Comparison of ENCODE assay signal across 24 cellular contexts in the genomic region with DNA sequence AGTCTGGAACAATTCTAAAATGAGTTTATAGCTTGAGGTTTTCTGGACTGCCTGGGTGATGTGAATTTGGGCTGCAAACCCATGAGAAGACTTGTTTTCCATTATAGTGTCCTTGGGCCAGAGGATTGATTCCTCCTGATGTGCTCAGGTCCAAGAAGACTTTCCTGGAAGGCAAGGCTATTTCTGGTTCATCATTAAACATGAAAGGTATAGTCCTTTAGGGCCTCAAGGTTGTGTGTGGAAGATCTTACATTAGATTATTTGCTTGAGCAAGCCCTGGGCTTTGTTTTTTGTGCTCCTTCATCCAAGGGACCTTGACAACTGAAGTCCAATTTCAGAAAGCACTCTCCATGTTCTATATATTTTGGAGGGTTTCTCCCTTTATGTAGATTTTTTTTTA. TPM values are rescaled to one million over a fixed set of nuclear protein-coding genes. Genes with fewer than 3 reads are reported as not detected.
A peak's percentile ranks its signal among the peaks of the same experiment; 100 is the strongest.
DNase-seq lines count a peak whose midpoint lies in the region; ATAC-seq, FAIRE-seq and TF ChIP-seq lines count a peak whose summit lies in the region.
"Had no signal": no experiment of that assay in that cellular context is flagged by ENCODE, and none has a peak within 500 bp of the region (broad histone marks: within the 10 kb centered on the region; RNA-seq: fewer than 3 reads in every experiment).

No MANE protein-coding gene starts in this region.

- no peaks in the 10 kb centered on the region for H3K9me2 ChIP-seq in PC-3 (replicated peaks; ENCODE audit: low read length)

- no peak overlapping the region for H3K9ac ChIP-seq in HepG2 (ENCODE audit: insufficient read depth, low read depth, low read length)
- H3K9ac ChIP-seq in PC-3 (ENCODE audit: low read length) = no peak overlapping the region
- H3K9ac ChIP-seq: BLaER1 had no signal

- H3K4me1 ChIP-seq in HepG2 (ENCODE audit: insufficient read depth, low read length) (peaks cover 94% of the 10 kb centered on the region), right lobe of liver (peaks cover 0 to 18% (median 3%) of the 10 kb centered on the region in 4 donors), PC-3 (ENCODE audit: insufficient read depth, low read length) (peaks cover 36% of the 10 kb centered on the region), BE2C (no peaks in the 10 kb centered on the region)

- POLR2A ChIA-PET in HepG2 (lab: Yijun Ruan, JAX) = no interaction called here
- POLR2A ChIA-PET in PC-3 (lab: Charles Lee; ENCODE audit: unreplicated experiment) = interaction anchor here (0.7 kb wide), 1 partner anchor 12 kb away, joined by 3 read pairs; no protein-coding TSS in a partner anchor

- no peak for DNase-seq in HepG2 (ENCODE audit: low spot score)
- no peak for DNase-seq in right lobe of liver
- DNase-seq in PC-3 = no peak
- DNase-seq in BE2C = no peak
- no peak for DNase-seq in T1000 (lab: John Stamatoyannopoulos, UW)
- DNase-seq: AML-193; C1 segment of cervical spinal cord; CD4-positive, alpha-beta memory T cell; CD4-positive, CD25-positive, alpha-beta regulatory T cell; CD8-positive, alpha-beta memory T cell; COR-L47; DMS 273 treated with DMSO at 0.1 percent for 48 hours; DMS153; DMS53; DMS79; DND-41; EL; GDM1 had no signal

- peaks cover 8% of the 10 kb centered on the region for H3K9me3 ChIP-seq in HepG2 (ENCODE audit: low read length)
- H3K9me3 ChIP-seq in right lobe of liver = no peaks in the 10 kb centered on the region
- H3K9me3 ChIP-seq in PC-3 (ENCODE audit: low read length) = no peaks in the 10 kb centered on the region
- H3K9me3 ChIP-seq in BE2C = no peaks in the 10 kb centered on the region

- H3K27ac ChIP-seq in HepG2 (ENCODE audit: extremely low read length, insufficient read depth, low read length) (no peak overlapping the region), right lobe of liver (no peak overlapping the region), PC-3 (ENCODE audit: low read length) (no peak overlapping the region)
- H3K27ac ChIP-seq: 22Rv1, BLaER1 had no signal

- H3K4me3 ChIP-seq in HepG2 (replicated peaks in 1 of 3; ENCODE audit: insufficient read depth in 1 of 3, low read depth in 2 of 3, low read length in 3 of 3) = no peak overlapping the region
- no peak overlapping the region for H3K4me3 ChIP-seq in right lobe of liver
- no peak overlapping the region for H3K4me3 ChIP-seq in PC-3 (ENCODE audit: low read length)
- no peak overlapping the region for H3K4me3 ChIP-seq in BE2C (ENCODE audit: low read depth, low read length)
- H3K4me3 ChIP-seq: A549, BLaER1, GM12878 had no signal

- TF ChIP-seq POLR2A in HepG2 (IDR thresholded peaks at IDR 0.05; ENCODE audit: insufficient read depth in 1 of 2, low read depth in 2 of 2, low read length in 2 of 2) (no peak), right lobe of liver (IDR thresholded peaks at IDR 0.05) (no peak)

- H3K4me2 ChIP-seq in HepG2 (ENCODE audit: low read depth, low read length) (no peak overlapping the region), PC-3 (ENCODE audit: low read length) (peak overlapping the region; percentile 24; the same call in 1 of the 2 replicates)
- H3K4me2 ChIP-seq: A549, BLaER1 had no signal

- BruUV-seq in HepG2 (replicated peaks; lab: Mats Ljungman, UMichigan) (no TSS peak), PC-3 (replicated peaks; lab: Mats Ljungman, UMichigan) (no TSS peak)

- no peak for TF ChIP-seq RAD21 in HepG2 (CRISPR knock-in tag; IDR thresholded peaks at IDR 0.05)

- ATAC-seq in HepG2 (no peak), right lobe of liver (no peak), PC-3 (no peak)
- ATAC-seq: A549, GM12878 had no signal

- CTCF ChIA-PET in HepG2 (lab: Yijun Ruan, JAX; ENCODE audit: low intra/inter-chr PET ratio, low total read pairs) = no interaction called here
- CTCF ChIA-PET in PC-3 (lab: Charles Lee) = interaction anchor here (0.7 kb wide), 3 partner anchors 26 to 187 kb away, joined by 3 to 5 read pairs (median 4); partner anchors contain the start of gene NEDD4L

- H3K27me3 ChIP-seq in HepG2 (ENCODE audit: control insufficient read depth in 1 of 2, insufficient read depth in 2 of 2, low read length in 2 of 2) (no peaks in the 10 kb centered on the region), right lobe of liver (no peaks in the 10 kb centered on the region), PC-3 (ENCODE audit: low read length) (no peaks in the 10 kb centered on the region), BE2C (no peaks in the 10 kb centered on the region)
- H3K27me3 ChIP-seq: BLaER1 had no signal

- FAIRE-seq in HepG2 (lab: Jason Lieb, UNC) = no peak
- FAIRE-seq: A549, GM12878, GM12892, GM18507 had no signal

- peak in 1 of 2 experiments; percentile 59; a peak in 1 of 4 replicates for TF ChIP-seq EP300 in HepG2 (IDR thresholded peaks at IDR 0.05; ENCODE audit: low read depth in 2 of 2, low read length in 2 of 2)
- TF ChIP-seq EP300 in HepG2 (CRISPR knock-in tag; IDR thresholded peaks at IDR 0.05; ENCODE audit: borderline replicate concordance) = peak; percentile 40; the same call in 1 of the 2 replicates

- intact Hi-C loops in HepG2 (cut with micrococcal nuclease; ENCODE audit: unreplicated experiment) = no loop called here
- intact Hi-C loops in right lobe of liver (cut with DNase I) = no loop called here
- intact Hi-C loops in PC-3 (cut with micrococcal nuclease) = loop anchor here (10.0 kb wide), 1 partner anchor 52 kb away; no protein-coding TSS in a partner anchor

- no peaks in the 10 kb centered on the region for H3K36me3 ChIP-seq in HepG2 (replicated peaks in 1 of 2; ENCODE audit: control insufficient read depth in 1 of 2, insufficient read depth in 2 of 2, low read length in 2 of 2)
- H3K36me3 ChIP-seq in right lobe of liver = no peaks in the 10 kb centered on the region
- no peaks in the 10 kb centered on the region for H3K36me3 ChIP-seq in PC-3 (ENCODE audit: low read depth, low read length)
- no peaks in the 10 kb centered on the region for H3K36me3 ChIP-seq in BE2C
- H3K36me3 ChIP-seq: BLaER1 had no signal

- H3F3A ChIP-seq in PC-3 (ENCODE audit: low read length, unreplicated experiment) = peaks cover 12% of the 10 kb centered on the region

- in situ Hi-C loops in HepG2 (cut with HindIII; ENCODE audit: extremely low pct_ligation_motif_present, low pct_unique_long_range_greater_than_20kb) = loop anchor here (25.0 kb wide), 1 partner anchor 645 kb away; the partner anchor contains the start of gene MALT1

- H3K79me2 ChIP-seq in HepG2 (ENCODE audit: insufficient read depth, low read length) (no peaks in the 10 kb centered on the region), PC-3 (ENCODE audit: low read length) (no peaks in the 10 kb centered on the region)

- no peak overlapping the region for H2AFZ ChIP-seq in HepG2 (ENCODE audit: low read length)
- no peak overlapping the region for H2AFZ ChIP-seq in PC-3 (ENCODE audit: low read length)

- H4K20me1 ChIP-seq in HepG2 (ENCODE audit: insufficient read depth, low read length) (no peaks in the 10 kb centered on the region), PC-3 (ENCODE audit: low read length) (no peaks in the 10 kb centered on the region)
- H4K20me1 ChIP-seq: BLaER1 had no signal

- no peak for TF ChIP-seq CTCF in HepG2 (CRISPR knock-in tag; IDR thresholded peaks at IDR 0.05)
- TF ChIP-seq CTCF in right lobe of liver (IDR thresholded peaks at IDR 0.05) = no peak
- no peak for TF ChIP-seq CTCF in PC-3 (conservative IDR thresholded peaks at IDR 0.05; ENCODE audit: low read depth, low read length)
- TF ChIP-seq CTCF in BE2C (IDR thresholded peaks at IDR 0.05; ENCODE audit: low read depth, low read length) = no peak

TF ChIP-seq in HepG2, 621 proteins besides CTCF, POLR2A, EP300 and RAD21 (continues in another document):
- peak; percentile 33; the same call in 1 of the 2 replicates for TF ChIP-seq CREM (IDR thresholded peaks at IDR 0.05)
- no peak for TF ChIP-seq CREM (CRISPR knock-in tag; IDR thresholded peaks at IDR 0.05)
- peak; percentile 86 for TF ChIP-seq NCOA2 (CRISPR knock-in tag; IDR thresholded peaks at IDR 0.05)
- TF ChIP-seq GATAD2A (CRISPR knock-in tag; IDR thresholded peaks at IDR 0.05) = peak; percentile 59
- TF ChIP-seq SOX13 (IDR thresholded peaks at IDR 0.05) = no peak
- TF ChIP-seq SOX13 (CRISPR knock-in tag; conservative IDR thresholded peaks at IDR 0.05 in 1 of 2, IDR thresholded peaks at IDR 0.05 in 1 of 2) = peak in 1 of 2 experiments; percentile 82; a peak in 2 of 4 replicates
- TF ChIP-seq DNMT3B (CRISPR knock-in tag; conservative IDR thresholded peaks at IDR 0.05) = no peak
- TF ChIP-seq HNF4A (CRISPR knock-in tag; IDR thresholded peaks at IDR 0.05) = peak; percentile 56
- TF ChIP-seq BCL6 (CRISPR knock-in tag; IDR thresholded peaks at IDR 0.05) = peak; percentile 95
- TF ChIP-seq ZNF556 (CRISPR knock-in tag; IDR thresholded peaks at IDR 0.05; ENCODE audit: borderline replicate concordance) = no peak
- peak; percentile 51; the same call in 1 of the 2 replicates for TF ChIP-seq ISL2 (CRISPR knock-in tag; IDR thresholded peaks at IDR 0.05)

RNA-seq across cellular contexts. Expression of gene NEDD4L, which starts 26.8 kb away (rescaled TPM):
- 155 and 168 TPM in 2 replicates for total RNA-seq in HepG2 (2016; rRNA removed; fragmentation: Illumina TruSeq; extraction: Trizol)
- 227 and 244 TPM in 2 replicates for total RNA-seq in HepG2 (2016; cell fraction: cytosol; rRNA removed; fragmentation: Illumina TruSeq; extraction: Trizol; ENCODE audit: low read depth)
- total RNA-seq in HepG2 (2016; cell fraction: insoluble cytoplasmic fraction; rRNA removed; fragmentation: Illumina TruSeq; extraction: Trizol) = 149 and 168 TPM in 2 replicates
- total RNA-seq in HepG2 (2016; cell fraction: membrane; rRNA removed; fragmentation: Illumina TruSeq; extraction: Trizol) = 283 and 312 TPM in 2 replicates
- total RNA-seq in HepG2 (2016; cell fraction: nucleus; rRNA removed; fragmentation: Illumina TruSeq; extraction: Trizol) = 149 and 177 TPM in 2 replicates
- polyA plus RNA-seq in HepG2 (2011; rRNA removed) = 390 and 395 TPM in 2 replicates
- 327 and 388 TPM in 2 replicates for polyA plus RNA-seq in HepG2 (2011; cell fraction: cytosol; rRNA removed)
- polyA plus RNA-seq in HepG2 (2011; cell fraction: nucleus; rRNA removed) = 350 and 369 TPM in 2 replicates
- polyA plus RNA-seq in HepG2 (2012) = 315 and 342 TPM in 2 replicates
- 321 and 361 TPM in 2 replicates for polyA plus RNA-seq in HepG2 (2016; cell fraction: cytosol; fragmentation: Illumina TruSeq; extraction: Trizol; ENCODE audit: low read depth)
- polyA plus RNA-seq in HepG2 (2016; cell fraction: insoluble cytoplasmic fraction; fragmentation: Illumina TruSeq; extraction: Trizol; ENCODE audit: low read depth) = 177 and 180 TPM in 2 replicates
- polyA plus RNA-seq in HepG2 (2016; cell fraction: membrane; fragmentation: Illumina TruSeq; extraction: Trizol; ENCODE audit: low read depth) = 294 and 314 TPM in 2 replicates
- 244 and 256 TPM in 2 replicates for polyA plus RNA-seq in HepG2 (2016; cell fraction: nucleus; fragmentation: Illumina TruSeq; extraction: Trizol; ENCODE audit: insufficient read depth, low read depth)
- 51.4 and 283 TPM in 2 replicates for polyA minus RNA-seq in HepG2 (2011; rRNA and poly(A)+ RNA removed; ENCODE audit: low replicate concordance)
- 167 and 173 TPM in 2 replicates for polyA minus RNA-seq in HepG2 (2011; cell fraction: cytosol; rRNA and poly(A)+ RNA removed)
- 477 and 524 TPM in 2 replicates for polyA minus RNA-seq in HepG2 (2011; cell fraction: nucleus; rRNA and poly(A)+ RNA removed)
- total RNA-seq in right lobe of liver = 10 to 100 TPM; 21.5 to 41.0 (median 33.2) TPM
- 100 and 105 TPM in 2 replicates for total RNA-seq in PC-3 (2014; rRNA removed)
- 7.0 TPM for polyA plus RNA-seq in BE2C (2012; ENCODE audit: insufficient read depth, insufficient read length, low read depth)
